ENCODE assay signal across 1 cellular context in the genomic region with DNA sequence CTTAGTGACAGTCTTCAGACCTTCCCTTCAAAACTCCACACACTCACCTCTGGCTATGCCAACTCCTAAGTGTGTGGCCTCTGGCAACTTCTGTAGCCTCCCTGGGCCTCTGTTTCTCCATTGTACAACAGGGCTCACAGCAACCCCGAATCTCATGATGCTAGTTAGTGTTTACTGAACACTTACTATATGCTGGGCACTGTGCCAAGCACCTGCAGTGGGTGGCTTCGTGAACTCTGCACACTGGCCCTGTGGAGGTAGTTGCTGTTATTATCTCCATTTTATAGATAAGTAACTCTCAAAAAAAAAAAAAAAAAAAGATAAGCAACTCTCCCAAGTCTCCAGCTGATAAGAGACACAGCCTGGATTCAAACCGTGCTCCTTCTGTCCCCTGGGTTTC.
TF ChIP-seq lines count a peak whose summit lies in the region.

No MANE protein-coding gene starts in this region.

TF ChIP-seq in H1, 55 proteins besides CTCF, POLR2A, EP300 and RAD21:
- no peak for TF ChIP-seq GTF2F1 (IDR thresholded peaks at IDR 0.05; ENCODE audit: borderline replicate concordance, low read depth, low read length)
- TF ChIP-seq SIN3A (conservative IDR thresholded peaks at IDR 0.05 in 1 of 2, IDR thresholded peaks at IDR 0.05 in 1 of 2; ENCODE audit: low read depth in 1 of 2, low read length in 2 of 2), result no peak
- TF ChIP-seq BRCA1 (IDR thresholded peaks at IDR 0.05; ENCODE audit: low read depth, low read length), result no peak
- TF ChIP-seq BCL11A (IDR thresholded peaks at IDR 0.05; ENCODE audit: low read depth in 2 of 2, low read length in 2 of 2), result no peak
- TF ChIP-seq ASH2L (IDR thresholded peaks at IDR 0.05; ENCODE audit: low read length), result no peak
- TF ChIP-seq POLR2AphosphoS5 (IDR thresholded peaks at IDR 0.05; ENCODE audit: low read depth, low read length), result no peak
- no peak for TF ChIP-seq SP4 (IDR thresholded peaks at IDR 0.05; ENCODE audit: low read length)
- TF ChIP-seq BACH1 (IDR thresholded peaks at IDR 0.05; ENCODE audit: low read length), result no peak
